In genomic region chr1:117370509-117370908, GRCh38 we compare ENCODE assay signal across 10 cellular contexts. TPM values are rescaled to one million over a fixed set of nuclear protein-coding genes. Genes with fewer than 3 reads are reported as not detected.
DNase-seq lines count a peak whose midpoint lies in the region; ATAC-seq and TF ChIP-seq lines count a peak whose summit lies in the region.
"Had no signal": no experiment of that assay in that cellular context is flagged by ENCODE, and none has a peak within 500 bp of the region (broad histone marks: within the 10 kb centered on the region; RNA-seq: fewer than 3 reads in every experiment).

No MANE protein-coding gene starts in this region.

- H3K27me3 Mint-ChIP-seq in endodermal cell (ENCODE audit: insufficient read depth) (peaks cover 2% of the 10 kb centered on the region), osteocyte (ENCODE audit: unreplicated experiment) (no peaks in the 10 kb centered on the region)

- BruUV-seq in PC-3 (replicated peaks; lab: Mats Ljungman, UMichigan), result no TSS peak

- H3K27ac ChIP-seq in DOHH2 (ENCODE audit: low read depth, low read length) (no peak overlapping the region), PC-3 (ENCODE audit: low read length) (no peak overlapping the region), endodermal cell (ENCODE audit: low read depth, low read length) (no peak overlapping the region)
- H3K27ac ChIP-seq: RWPE1 had no signal

- intact Hi-C loops in PC-3 (cut with micrococcal nuclease), result loop anchor here (5.0 kb wide), 2 partner anchors 47 to 137 kb away; no protein-coding TSS in a partner anchor

- H4K20me1 ChIP-seq in DOHH2 (ENCODE audit: control insufficient read depth, insufficient read depth, low read depth, low read length), result peaks cover 9% of the 10 kb centered on the region
- H4K20me1 ChIP-seq in PC-3 (ENCODE audit: low read length), result peaks cover 32% of the 10 kb centered on the region

- peaks cover 2% of the 10 kb centered on the region; the same call in 1 of the 2 replicates for H3K36me3 ChIP-seq in DOHH2 (ENCODE audit: control insufficient read depth, low read length)
- no peaks in the 10 kb centered on the region for H3K36me3 ChIP-seq in PC-3 (ENCODE audit: low read depth, low read length)
- H3K36me3 ChIP-seq in endodermal cell (ENCODE audit: control insufficient read depth, insufficient read depth, low read length), result no peaks in the 10 kb centered on the region

- no peaks in the 10 kb centered on the region for H3K27me3 ChIP-seq in DOHH2 (ENCODE audit: control insufficient read depth, low read length)
- no peaks in the 10 kb centered on the region for H3K27me3 ChIP-seq in PC-3 (ENCODE audit: low read length)
- no peaks in the 10 kb centered on the region for H3K27me3 ChIP-seq in endodermal cell (ENCODE audit: control insufficient read depth, insufficient read depth, low read length, poor library complexity, severe bottlenecking)

- H3K9me3 Mint-ChIP-seq in endodermal cell (no peaks in the 10 kb centered on the region), osteocyte (ENCODE audit: unreplicated experiment) (peaks cover 4% of the 10 kb centered on the region)
- H3K9me3 Mint-ChIP-seq: activated naive CD4-positive, alpha-beta T cell treated with anti-CD3 and anti-CD28 coated beads for 36 hours had no signal

- H3K9me3 ChIP-seq in DOHH2 (ENCODE audit: control insufficient read depth, insufficient read depth, low read length), result no peaks in the 10 kb centered on the region
- H3K9me3 ChIP-seq in PC-3 (ENCODE audit: low read length), result no peaks in the 10 kb centered on the region
- no peaks in the 10 kb centered on the region for H3K9me3 ChIP-seq in endodermal cell (ENCODE audit: control insufficient read depth, low read length)

- POLR2A ChIA-PET in PC-3 (lab: Charles Lee; ENCODE audit: unreplicated experiment), result no interaction called here
- POLR2A ChIA-PET in GM10248 (lab: Yijun Ruan, JAX), result no interaction called here

- H3K79me2 ChIP-seq in DOHH2 (ENCODE audit: control insufficient read depth, low read length) (peaks cover 92% of the 10 kb centered on the region), PC-3 (ENCODE audit: low read length) (peaks cover 91% of the 10 kb centered on the region)

- H3K36me3 Mint-ChIP-seq in endodermal cell (ENCODE audit: low read depth) (no peaks in the 10 kb centered on the region), osteocyte (ENCODE audit: unreplicated experiment) (peaks cover 3% of the 10 kb centered on the region)

- H3K9me2 ChIP-seq in DOHH2 (replicated peaks; ENCODE audit: control insufficient read depth, low read length), result no peaks in the 10 kb centered on the region
- no peaks in the 10 kb centered on the region for H3K9me2 ChIP-seq in PC-3 (replicated peaks; ENCODE audit: low read length)

- H3K4me1 Mint-ChIP-seq in endodermal cell (peaks cover 32% of the 10 kb centered on the region), osteocyte (ENCODE audit: unreplicated experiment) (peaks cover 59% of the 10 kb centered on the region)

- H3K4me3 ChIP-seq in DOHH2 (ENCODE audit: low read length) (peak overlapping the region; percentile 85), PC-3 (ENCODE audit: low read length) (peak overlapping the region; percentile 91), endodermal cell (ENCODE audit: low read length) (peak overlapping the region; percentile 95)

- H3K4me3 Mint-ChIP-seq in endodermal cell (peak overlapping the region; percentile 69), osteocyte (ENCODE audit: unreplicated experiment) (peak overlapping the region; percentile 90)

- H3K4me2 ChIP-seq in DOHH2 (ENCODE audit: low read length), result peak overlapping the region; percentile 82
- H3K4me2 ChIP-seq in PC-3 (ENCODE audit: low read length), result peak overlapping the region; percentile 88

- H3F3A ChIP-seq in DOHH2 (ENCODE audit: control insufficient read depth, insufficient read depth) (no peaks in the 10 kb centered on the region), PC-3 (ENCODE audit: low read length, unreplicated experiment) (no peaks in the 10 kb centered on the region)

- TF ChIP-seq CTCF in DOHH2 (IDR thresholded peaks at IDR 0.05; ENCODE audit: low read depth, low read length, poor library complexity, severe bottlenecking) (no peak), PC-3 (conservative IDR thresholded peaks at IDR 0.05; ENCODE audit: low read depth, low read length) (no peak), endodermal cell (conservative IDR thresholded peaks at IDR 0.05) (no peak), osteocyte (IDR thresholded peaks at IDR 0.05) (no peak), GM10248 (IDR thresholded peaks at IDR 0.05; ENCODE audit: control extremely low read depth, extremely low read depth, low read depth, missing control alignments) (no peak)

- H3K9ac ChIP-seq in PC-3 (ENCODE audit: low read length) (peak overlapping the region; percentile 81; the same call in 1 of the 2 replicates), endodermal cell (ENCODE audit: extremely low read depth, low read length, poor library complexity, severe bottlenecking) (no peak overlapping the region)

- H3K27ac Mint-ChIP-seq in endodermal cell, result no peak overlapping the region
- H3K27ac Mint-ChIP-seq in osteocyte (ENCODE audit: unreplicated experiment), result no peak overlapping the region
- H3K27ac Mint-ChIP-seq: activated naive CD4-positive, alpha-beta T cell treated with anti-CD3 and anti-CD28 coated beads for 36 hours had no signal

- CTCF ChIA-PET in PC-3 (lab: Charles Lee) (no interaction called here), GM10248 (lab: Yijun Ruan, JAX) (interaction anchor here (1.2 kb wide), 1 partner anchor 164 kb away, joined by 3 read pairs; no protein-coding TSS in a partner anchor)

- H2AFZ ChIP-seq in PC-3 (ENCODE audit: low read length), result no peak overlapping the region

- peaks cover 25% of the 10 kb centered on the region for H3K4me1 ChIP-seq in DOHH2 (ENCODE audit: control insufficient read depth, low read length)
- peaks cover 37% of the 10 kb centered on the region for H3K4me1 ChIP-seq in PC-3 (ENCODE audit: insufficient read depth, low read length)
- no peaks in the 10 kb centered on the region for H3K4me1 ChIP-seq in endodermal cell (ENCODE audit: control insufficient read depth, insufficient read depth, low read length)

- DNase-seq in PC-3 (no peak), endodermal cell (no peak), osteocyte (ENCODE audit: extremely low spot score, unreplicated experiment) (no peak), cerebellar cortex (ENCODE audit: low spot score) (no peak), H4 (ENCODE audit: low spot score) (no peak), GM10248 (ENCODE audit: extremely low spot score) (no peak), NCI-H2107 treated with DMSO at 0.1 percent for 48 hours (lab: John Stamatoyannopoulos, UW; ENCODE audit: unreplicated experiment) (no peak)
- DNase-seq: activated naive CD4-positive, alpha-beta T cell treated with anti-CD3 and anti-CD28 coated beads for 36 hours had no signal

- ATAC-seq in PC-3, result no peak

RNA-seq across cellular contexts. Expression of gene MAN1A2, which starts 3.3 kb away (rescaled TPM):
- 18.0 and 21.1 TPM in 2 replicates for total RNA-seq in PC-3 (2014; rRNA removed)
- total RNA-seq in endodermal cell, result 10 to 100 TPM; 33.3 to 40.9 TPM
- 25.3 TPM for polyA plus RNA-seq in endodermal cell (2013, experiment 1 of 2)
- 20.8 TPM for polyA plus RNA-seq in endodermal cell (2013, experiment 2 of 2)
- 48.3 and 53.7 TPM in 2 replicates for total RNA-seq in osteocyte
- 12.7 and 16.0 TPM in 2 replicates for total RNA-seq in H4 (2014; rRNA removed; shearing (Covaris generic))
